In genomic region chr10:71769279-71769823, GRCh38 we compare ENCODE assay signal across 1 cellular context.
TF ChIP-seq lines count a peak whose summit lies in the region.

No MANE protein-coding gene starts in this region.

TF ChIP-seq in SK-N-SH, 30 proteins besides CTCF, POLR2A, EP300 and RAD21 (continued from another document):
- TF ChIP-seq RCOR1 (IDR thresholded peaks at IDR 0.05; ENCODE audit: low read length) (no peak), MXI1 (IDR thresholded peaks at IDR 0.05; ENCODE audit: low read depth, low read length) (no peak), USF2 (IDR thresholded peaks at IDR 0.05; ENCODE audit: borderline replicate concordance, low read depth, low read length) (no peak), FOXJ3 (CRISPR knock-in tag; IDR thresholded peaks at IDR 0.05) (no peak), GATA2 (CRISPR knock-in tag; IDR thresholded peaks at IDR 0.05) (no peak)
- TF ChIP-seq, protein P1, sequence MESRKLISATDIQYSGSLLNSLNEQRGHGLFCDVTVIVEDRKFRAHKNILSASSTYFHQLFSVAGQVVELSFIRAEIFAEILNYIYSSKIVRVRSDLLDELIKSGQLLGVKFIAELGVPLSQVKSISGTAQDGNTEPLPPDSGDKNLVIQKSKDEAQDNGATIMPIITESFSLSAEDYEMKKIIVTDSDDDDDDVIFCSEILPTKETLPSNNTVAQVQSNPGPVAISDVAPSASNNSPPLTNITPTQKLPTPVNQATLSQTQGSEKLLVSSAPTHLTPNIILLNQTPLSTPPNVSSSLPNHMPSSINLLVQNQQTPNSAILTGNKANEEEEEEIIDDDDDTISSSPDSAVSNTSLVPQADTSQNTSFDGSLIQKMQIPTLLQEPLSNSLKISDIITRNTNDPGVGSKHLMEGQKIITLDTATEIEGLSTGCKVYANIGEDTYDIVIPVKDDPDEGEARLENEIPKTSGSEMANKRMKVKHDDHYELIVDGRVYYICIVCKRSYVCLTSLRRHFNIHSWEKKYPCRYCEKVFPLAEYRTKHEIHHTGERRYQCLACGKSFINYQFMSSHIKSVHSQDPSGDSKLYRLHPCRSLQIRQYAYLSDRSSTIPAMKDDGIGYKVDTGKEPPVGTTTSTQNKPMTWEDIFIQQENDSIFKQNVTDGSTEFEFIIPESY (IDR thresholded peaks at IDR 0.05; ENCODE audit: borderline replicate concordance, low read depth) = no peak
- TF ChIP-seq, protein P2, sequence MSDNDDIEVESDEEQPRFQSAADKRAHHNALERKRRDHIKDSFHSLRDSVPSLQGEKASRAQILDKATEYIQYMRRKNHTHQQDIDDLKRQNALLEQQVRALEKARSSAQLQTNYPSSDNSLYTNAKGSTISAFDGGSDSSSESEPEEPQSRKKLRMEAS (IDR thresholded peaks at IDR 0.05; ENCODE audit: low read depth) = no peak
